Comparison of ENCODE assay signal across 20 cellular contexts in the genomic region with DNA sequence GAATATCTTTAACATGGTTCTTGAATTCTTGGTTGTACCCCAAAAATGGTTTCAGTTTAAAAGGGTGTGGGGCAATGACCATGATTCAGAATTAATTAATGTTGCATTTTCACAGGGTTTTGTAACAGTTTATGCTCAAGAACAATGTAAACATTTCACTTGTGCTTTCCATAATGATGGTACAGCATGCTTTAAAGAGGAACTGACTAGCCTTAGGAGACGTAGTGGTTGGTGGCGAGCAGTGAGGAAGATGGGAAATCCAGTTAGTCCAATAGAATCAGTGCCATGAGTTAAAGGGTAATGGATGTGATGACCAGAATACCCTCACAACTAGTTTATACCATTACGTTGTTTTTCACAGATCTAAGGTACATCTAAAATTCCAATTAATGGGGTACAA.
"Had no signal": no experiment of that assay in that cellular context is flagged by ENCODE, and none has a peak within 500 bp of the region (broad histone marks: within the 10 kb centered on the region; RNA-seq: fewer than 3 reads in every experiment).

No MANE protein-coding gene starts in this region.

- H3K27ac ChIP-seq: gastroesophageal sphincter, heart right ventricle, suprapubic skin had no signal

- H3K27ac Mint-ChIP-seq: activated CD8-positive, alpha-beta T cell treated with anti-CD3 and anti-CD28 coated beads for 36 hours; activated naive CD8-positive, alpha-beta T cell treated with anti-CD3 and anti-CD28 coated beads for 36 hours; activated T-helper 17 cell treated with anti-CD3 and anti-CD28 coated beads, Interleukin-2, amount 50 U/mL, for 72 hours; dendritic cell treated with granulocyte-macrophage colony-stimulating factor and Interleukin-4, amounts not matched to agents 40 ng/mL and 50 ng/mL, for 4 days; progenitor cell of endocrine pancreas; stimulated activated naive CD8-positive, alpha-beta T cell treated with anti-CD3 and anti-CD28 coated beads, Interleukin-15, Interleukin-2, amounts not matched to agents 100 ng/mL and 50 ng/mL, for 24 hours had no signal

- H3K27me3 Mint-ChIP-seq: activated CD8-positive, alpha-beta T cell treated with anti-CD3 and anti-CD28 coated beads for 36 hours; activated naive CD8-positive, alpha-beta T cell treated with anti-CD3 and anti-CD28 coated beads for 36 hours; activated T-helper 17 cell treated with anti-CD3 and anti-CD28 coated beads, Interleukin-2, amount 50 U/mL, for 72 hours; dendritic cell treated with granulocyte-macrophage colony-stimulating factor and Interleukin-4, amounts not matched to agents 40 ng/mL and 50 ng/mL, for 4 days; progenitor cell of endocrine pancreas; stimulated activated naive CD8-positive, alpha-beta T cell treated with anti-CD3 and anti-CD28 coated beads, Interleukin-15, Interleukin-2, amounts not matched to agents 100 ng/mL and 50 ng/mL, for 24 hours had no signal

- H3K4me1 ChIP-seq: gastroesophageal sphincter, suprapubic skin had no signal

- H3K4me3 Mint-ChIP-seq: activated CD8-positive, alpha-beta T cell treated with anti-CD3 and anti-CD28 coated beads for 36 hours; activated naive CD8-positive, alpha-beta T cell treated with anti-CD3 and anti-CD28 coated beads for 36 hours; activated T-helper 17 cell treated with anti-CD3 and anti-CD28 coated beads, Interleukin-2, amount 50 U/mL, for 72 hours; dendritic cell treated with granulocyte-macrophage colony-stimulating factor and Interleukin-4, amounts not matched to agents 40 ng/mL and 50 ng/mL, for 4 days; stimulated activated naive CD8-positive, alpha-beta T cell treated with anti-CD3 and anti-CD28 coated beads, Interleukin-15, Interleukin-2, amounts not matched to agents 100 ng/mL and 50 ng/mL, for 24 hours had no signal

- H3K36me3 ChIP-seq: gastroesophageal sphincter, suprapubic skin had no signal

- H3K4me3 ChIP-seq: gastroesophageal sphincter, heart right ventricle, suprapubic skin had no signal

- DNase-seq: activated CD4-positive, alpha-beta T cell treated with anti-CD3 and anti-CD28 coated beads for 48 hours; activated CD4-positive, CD25-positive, alpha-beta regulatory T cell; activated CD8-positive, alpha-beta T cell treated with anti-CD3 and anti-CD28 coated beads for 36 hours; activated naive CD4-positive, alpha-beta T cell; activated naive CD8-positive, alpha-beta T cell treated with anti-CD3 and anti-CD28 coated beads for 36 hours; activated T-cell treated with anti-CD3 and anti-CD28 coated beads, Interleukin-2, amount 50 U/mL, for 1 hour; amniotic stem cell; effector CD8-positive, alpha-beta T cell; heart right ventricle; left ventricle myocardium superior; occipital lobe; stimulated activated CD4-positive, alpha-beta T cell treated with anti-CD3 and anti-CD28 coated beads, Interleukin-12 subunit alpha, Interleukin-12 subunit beta, amount 100 ng/mL, for 4 hours; stimulated activated CD4-positive, alpha-beta T cell treated with anti-CD3 and anti-CD28 coated beads, Interleukin-1b, Interleukin-23, amount 100 ng/mL, for 48 hours had no signal

- ATAC-seq: activated CD8-positive, alpha-beta T cell treated with anti-CD3 and anti-CD28 coated beads for 36 hours; activated T-helper 17 cell treated with anti-CD3 and anti-CD28 coated beads, Interleukin-2, amount 50 U/mL, for 72 hours; esophagus mucosa; gastroesophageal sphincter; heart right ventricle; left ventricle myocardium superior had no signal

- H3K27me3 ChIP-seq: gastroesophageal sphincter, heart right ventricle, suprapubic skin had no signal
